In genomic region chr17:9905902-9906301, GRCh38 we compare ENCODE assay signal across 9 cellular contexts. TPM values are rescaled to one million over a fixed set of nuclear protein-coding genes. Genes with fewer than 3 reads are reported as not detected.
DNase-seq lines count a peak whose midpoint lies in the region; TF ChIP-seq lines count a peak whose summit lies in the region.
"Had no signal": no experiment of that assay in that cellular context is flagged by ENCODE, and none has a peak within 500 bp of the region (broad histone marks: within the 10 kb centered on the region; RNA-seq: fewer than 3 reads in every experiment).

No MANE protein-coding gene starts in this region.

- no peaks in the 10 kb centered on the region for H3K9me3 Mint-ChIP-seq in nephron

- no peak overlapping the region for H3K4me2 ChIP-seq in Karpas-422 (ENCODE audit: low read depth, low read length, poor library complexity, severe bottlenecking)
- H3K4me2 ChIP-seq: BLaER1 had no signal

- H3K27me3 ChIP-seq in Karpas-422 (ENCODE audit: low read length) (no peaks in the 10 kb centered on the region), colonic mucosa (no peaks in the 10 kb centered on the region)
- H3K27me3 ChIP-seq: BLaER1 had no signal

- H4K20me1 ChIP-seq in Karpas-422 (ENCODE audit: insufficient read depth, low read depth, low read length): no peaks in the 10 kb centered on the region
- H4K20me1 ChIP-seq: BLaER1 had no signal

- intact Hi-C loops in colonic mucosa (cut with DNase I): no loop called here

- H3K9ac ChIP-seq in Karpas-422 (ENCODE audit: low read length) (no peak overlapping the region), colonic mucosa (ENCODE audit: low read depth in 2 of 2, low read length in 2 of 2) (no peak overlapping the region)
- H3K9ac ChIP-seq: BLaER1 had no signal

- H3K4me3 Mint-ChIP-seq in nephron: no peak overlapping the region

- H3K27ac ChIP-seq in Karpas-422 (ENCODE audit: low read length) (no peak overlapping the region), colonic mucosa (no peak overlapping the region)
- H3K27ac ChIP-seq: BLaER1 had no signal

- H2AFZ ChIP-seq in Karpas-422 (ENCODE audit: low read length): no peak overlapping the region

- H3K4me1 Mint-ChIP-seq in nephron: peaks cover 22% of the 10 kb centered on the region

- H3K9me3 ChIP-seq in Karpas-422 (ENCODE audit: low read length) (no peaks in the 10 kb centered on the region), colonic mucosa (no peaks in the 10 kb centered on the region)
- H3K9me3 ChIP-seq: BLaER1 had no signal

- H3K4me1 ChIP-seq in Karpas-422 (ENCODE audit: low read length): no peaks in the 10 kb centered on the region
- no peaks in the 10 kb centered on the region for H3K4me1 ChIP-seq in colonic mucosa

- H3K4me3 ChIP-seq in Karpas-422 (ENCODE audit: low read length) (no peak overlapping the region), colonic mucosa (no peak overlapping the region)
- H3K4me3 ChIP-seq: BLaER1 had no signal

- H3K36me3 ChIP-seq in Karpas-422 (ENCODE audit: insufficient read depth, low read length) (no peaks in the 10 kb centered on the region), colonic mucosa (no peaks in the 10 kb centered on the region)
- H3K36me3 ChIP-seq: BLaER1 had no signal

- TF ChIP-seq CTCF in colonic mucosa (IDR thresholded peaks at IDR 0.05) (peak; percentile 27), nephron (IDR thresholded peaks at IDR 0.05; ENCODE audit: unreplicated experiment in 3 of 3) (peak; percentile 33 to 41 (median 36))

- no peak overlapping the region for H3K27ac Mint-ChIP-seq in nephron

- no peaks in the 10 kb centered on the region for H3K36me3 Mint-ChIP-seq in nephron (ENCODE audit: low read depth)

- peak; percentile 7 for DNase-seq in NCI-H1694 (lab: John Stamatoyannopoulos, UW)
- no peak for DNase-seq in NCI-H1694 treated with DMSO at 0.1 percent for 48 hours (lab: John Stamatoyannopoulos, UW)
- DNase-seq in Karpas-422: peak; percentile 84
- DNase-seq in colonic mucosa: no peak
- DNase-seq in NOMO-1 treated with DMSO at 0.1 percent for 48 hours (lab: John Stamatoyannopoulos, UW; ENCODE audit: unreplicated experiment): no peak
- no peak for DNase-seq in mucosa of gallbladder (ENCODE audit: low spot score)
- no peak for DNase-seq in NCI-H2081 treated with DMSO at 0.1 percent for 48 hours (lab: John Stamatoyannopoulos, UW)

- no peaks in the 10 kb centered on the region for H3K9me2 ChIP-seq in Karpas-422 (replicated peaks; ENCODE audit: insufficient read depth, low read length)

- no peaks in the 10 kb centered on the region for H3K79me2 ChIP-seq in Karpas-422 (ENCODE audit: low read length)

- H3K27me3 Mint-ChIP-seq in nephron (ENCODE audit: low read depth): peaks cover 13% of the 10 kb centered on the region

RNA-seq across cellular contexts. Expression of gene RCVRN, which starts 0.8 kb away (rescaled TPM):
- total RNA-seq in Karpas-422 (2014; rRNA removed; shearing (Covaris generic); ENCODE audit: low replicate concordance): not detected in 2 replicates
- not detected for total RNA-seq in colonic mucosa
- total RNA-seq in mucosa of gallbladder: 0.20 TPM

Comparison
In these comparisons a context has a peak if more than half of its experiments do, and no peak if none do; other contexts are left out.
1. DNase-seq: peak in NCI-H1694 (single experiment) and Karpas-422 (single experiment); none in NCI-H1694 treated with DMSO at 0.1 percent for 48 hours (single experiment), colonic mucosa (single experiment), NOMO-1 treated with DMSO at 0.1 percent for 48 hours (single experiment), mucosa of gallbladder (single experiment) and NCI-H2081 treated with DMSO at 0.1 percent for 48 hours (single experiment).